Comparison of ENCODE assay signal across 1 cellular context in the genomic region with DNA sequence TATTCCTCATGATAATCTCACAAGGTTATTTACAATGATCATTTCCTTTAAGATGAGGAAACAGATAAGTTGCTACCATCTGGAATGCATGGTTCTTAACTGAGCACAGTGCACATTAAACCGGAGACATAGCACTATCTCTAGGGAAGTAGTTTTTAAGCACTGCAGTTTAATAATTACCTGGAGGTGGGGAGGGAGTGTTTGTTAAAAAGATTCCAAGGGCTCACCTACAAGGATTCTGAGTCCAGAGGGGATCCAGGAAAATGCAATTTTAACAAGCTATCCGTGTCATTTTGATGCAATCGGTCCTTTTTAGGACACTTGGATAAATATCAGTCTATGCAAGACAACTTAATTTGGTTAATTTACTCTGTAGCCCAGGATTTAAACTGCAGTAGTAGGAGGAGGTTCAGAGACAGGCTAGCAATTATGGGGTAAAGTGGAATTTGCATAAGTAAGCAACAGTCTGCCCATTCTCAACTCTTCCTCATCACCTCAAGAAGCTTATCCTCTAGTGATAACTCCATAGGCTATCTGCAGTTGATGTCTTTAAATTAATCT.
TF ChIP-seq lines count a peak whose summit lies in the region.

No MANE protein-coding gene starts in this region.

TF ChIP-seq in HEK293, 187 proteins besides CTCF, POLR2A, EP300 and RAD21 (continued from another document):
- TF ChIP-seq WT1 (tag by site-specific recombination; IDR thresholded peaks at IDR 0.05) (peak; percentile 78), SALL2 (tag by site-specific recombination; IDR thresholded peaks at IDR 0.05; ENCODE audit: borderline replicate concordance) (no peak), ZNF416 (tag by site-specific recombination; IDR thresholded peaks at IDR 0.05) (no peak), ZNF585B (tag by site-specific recombination; IDR thresholded peaks at IDR 0.05) (no peak), ZNF24 (tag by site-specific recombination; IDR thresholded peaks at IDR 0.05) (no peak), KLF8 (tag by site-specific recombination; IDR thresholded peaks at IDR 0.05) (no peak), ZIC2 (tag by site-specific recombination; IDR thresholded peaks at IDR 0.05) (no peak), ZNF248 (tag by site-specific recombination; IDR thresholded peaks at IDR 0.05) (no peak), ZNF549 (tag by site-specific recombination; IDR thresholded peaks at IDR 0.05) (no peak), ZNF580 (tag by site-specific recombination; IDR thresholded peaks at IDR 0.05) (no peak), ZNF174 (tag by site-specific recombination; IDR thresholded peaks at IDR 0.05) (no peak), ZNF658 (tag by site-specific recombination; IDR thresholded peaks at IDR 0.05) (no peak), KLF9 (tag by site-specific recombination; IDR thresholded peaks at IDR 0.05; ENCODE audit: low read depth) (no peak), ZNF600 (tag by site-specific recombination; IDR thresholded peaks at IDR 0.05) (no peak), SP7 (tag by site-specific recombination; IDR thresholded peaks at IDR 0.05) (peak; percentile 63), ZFP37 (tag by site-specific recombination; IDR thresholded peaks at IDR 0.05) (no peak), GLIS1 (tag by site-specific recombination; IDR thresholded peaks at IDR 0.05) (peak; percentile 44; the same call in 1 of the 2 replicates), ZNF202 (tag by site-specific recombination; IDR thresholded peaks at IDR 0.05; ENCODE audit: borderline replicate concordance) (no peak), ZNF777 (tag by site-specific recombination; IDR thresholded peaks at IDR 0.05; ENCODE audit: borderline replicate concordance) (no peak), ZNF138 (tag by site-specific recombination; IDR thresholded peaks at IDR 0.05; ENCODE audit: borderline replicate concordance) (no peak), ZNF311 (tag by site-specific recombination; IDR thresholded peaks at IDR 0.05; ENCODE audit: borderline replicate concordance) (no peak), ZBTB17 (tag by site-specific recombination; IDR thresholded peaks at IDR 0.05) (peak; percentile 16; the same call in 1 of the 2 replicates), GLI4 (tag by site-specific recombination; IDR thresholded peaks at IDR 0.05) (no peak)
- TF ChIP-seq, protein P1, sequence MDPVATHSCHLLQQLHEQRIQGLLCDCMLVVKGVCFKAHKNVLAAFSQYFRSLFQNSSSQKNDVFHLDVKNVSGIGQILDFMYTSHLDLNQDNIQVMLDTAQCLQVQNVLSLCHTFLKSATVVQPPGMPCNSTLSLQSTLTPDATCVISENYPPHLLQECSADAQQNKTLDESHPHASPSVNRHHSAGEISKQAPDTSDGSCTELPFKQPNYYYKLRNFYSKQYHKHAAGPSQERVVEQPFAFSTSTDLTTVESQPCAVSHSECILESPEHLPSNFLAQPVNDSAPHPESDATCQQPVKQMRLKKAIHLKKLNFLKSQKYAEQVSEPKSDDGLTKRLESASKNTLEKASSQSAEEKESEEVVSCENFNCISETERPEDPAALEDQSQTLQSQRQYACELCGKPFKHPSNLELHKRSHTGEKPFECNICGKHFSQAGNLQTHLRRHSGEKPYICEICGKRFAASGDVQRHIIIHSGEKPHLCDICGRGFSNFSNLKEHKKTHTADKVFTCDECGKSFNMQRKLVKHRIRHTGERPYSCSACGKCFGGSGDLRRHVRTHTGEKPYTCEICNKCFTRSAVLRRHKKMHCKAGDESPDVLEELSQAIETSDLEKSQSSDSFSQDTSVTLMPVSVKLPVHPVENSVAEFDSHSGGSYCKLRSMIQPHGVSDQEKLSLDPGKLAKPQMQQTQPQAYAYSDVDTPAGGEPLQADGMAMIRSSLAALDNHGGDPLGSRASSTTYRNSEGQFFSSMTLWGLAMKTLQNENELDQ (tag by site-specific recombination; IDR thresholded peaks at IDR 0.05; ENCODE audit: low read depth) = no peak
- TF ChIP-seq, protein P2, sequence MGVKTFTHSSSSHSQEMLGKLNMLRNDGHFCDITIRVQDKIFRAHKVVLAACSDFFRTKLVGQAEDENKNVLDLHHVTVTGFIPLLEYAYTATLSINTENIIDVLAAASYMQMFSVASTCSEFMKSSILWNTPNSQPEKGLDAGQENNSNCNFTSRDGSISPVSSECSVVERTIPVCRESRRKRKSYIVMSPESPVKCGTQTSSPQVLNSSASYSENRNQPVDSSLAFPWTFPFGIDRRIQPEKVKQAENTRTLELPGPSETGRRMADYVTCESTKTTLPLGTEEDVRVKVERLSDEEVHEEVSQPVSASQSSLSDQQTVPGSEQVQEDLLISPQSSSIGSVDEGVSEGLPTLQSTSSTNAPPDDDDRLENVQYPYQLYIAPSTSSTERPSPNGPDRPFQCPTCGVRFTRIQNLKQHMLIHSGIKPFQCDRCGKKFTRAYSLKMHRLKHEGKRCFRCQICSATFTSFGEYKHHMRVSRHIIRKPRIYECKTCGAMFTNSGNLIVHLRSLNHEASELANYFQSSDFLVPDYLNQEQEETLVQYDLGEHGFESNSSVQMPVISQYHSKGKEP (tag by site-specific recombination; IDR thresholded peaks at IDR 0.05) = peak; percentile 30; the same call in 1 of the 2 replicates
- TF ChIP-seq, protein P3, sequence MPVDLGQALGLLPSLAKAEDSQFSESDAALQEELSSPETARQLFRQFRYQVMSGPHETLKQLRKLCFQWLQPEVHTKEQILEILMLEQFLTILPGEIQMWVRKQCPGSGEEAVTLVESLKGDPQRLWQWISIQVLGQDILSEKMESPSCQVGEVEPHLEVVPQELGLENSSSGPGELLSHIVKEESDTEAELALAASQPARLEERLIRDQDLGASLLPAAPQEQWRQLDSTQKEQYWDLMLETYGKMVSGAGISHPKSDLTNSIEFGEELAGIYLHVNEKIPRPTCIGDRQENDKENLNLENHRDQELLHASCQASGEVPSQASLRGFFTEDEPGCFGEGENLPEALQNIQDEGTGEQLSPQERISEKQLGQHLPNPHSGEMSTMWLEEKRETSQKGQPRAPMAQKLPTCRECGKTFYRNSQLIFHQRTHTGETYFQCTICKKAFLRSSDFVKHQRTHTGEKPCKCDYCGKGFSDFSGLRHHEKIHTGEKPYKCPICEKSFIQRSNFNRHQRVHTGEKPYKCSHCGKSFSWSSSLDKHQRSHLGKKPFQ (tag by site-specific recombination; IDR thresholded peaks at IDR 0.05) = no peak
